22 cellular contexts compared by ENCODE assay signal in the genomic region with DNA sequence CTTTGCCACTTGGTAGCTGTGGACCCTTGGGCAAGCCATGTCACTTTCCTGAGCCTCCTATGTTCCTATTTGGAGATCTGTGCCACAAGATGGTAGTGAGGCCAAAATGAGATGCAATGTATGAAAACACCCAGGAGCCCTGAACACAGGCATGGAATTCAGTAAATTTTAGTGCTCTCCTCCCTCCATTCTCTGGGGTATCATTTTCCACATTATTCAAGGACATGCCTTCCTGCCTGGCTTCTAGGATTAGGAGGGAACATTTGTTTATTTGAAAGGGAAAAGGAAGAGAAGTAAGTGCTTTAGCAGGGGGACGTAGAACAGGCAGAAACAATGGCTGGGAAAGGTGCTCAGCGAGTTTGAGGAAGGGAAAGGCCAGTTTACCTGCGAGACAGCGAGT.
"Had no signal": no experiment of that assay in that cellular context is flagged by ENCODE, and none has a peak within 500 bp of the region (broad histone marks: within the 10 kb centered on the region; RNA-seq: fewer than 3 reads in every experiment).

No MANE protein-coding gene starts in this region.

- H3K4me3 ChIP-seq: cardiac muscle cell, left lung, lung, ovary, prostate gland, transverse colon, vagina had no signal

- H3K4me1 Mint-ChIP-seq: activated naive CD8-positive, alpha-beta T cell treated with anti-CD3 and anti-CD28 coated beads, Interleukin-2, amount 50 U/mL, for 24 hours; T-cell had no signal

- H3K4me3 Mint-ChIP-seq: activated naive CD4-positive, alpha-beta T cell treated with anti-CD3 and anti-CD28 coated beads, Interleukin-2, amount 10 ng/mL, durations not matched to agents 7 days and 5 days; activated naive CD8-positive, alpha-beta T cell treated with anti-CD3 and anti-CD28 coated beads, Interleukin-2, amount 50 U/mL, for 24 hours; activated T-cell treated with anti-CD3 and anti-CD28 coated beads, Interleukin-2, amount 50 U/mL, for 4 hours; naive thymus-derived CD4-positive, alpha-beta T cell; T-cell; T-helper 2 cell treated with Interferon-gamma antibody and Interleukin-4, amounts not matched to agents 5 μg/mL and 100 μg/mL, for 36 hours had no signal

- H3K27ac ChIP-seq: cardiac muscle cell, neutrophil, ovary, prostate gland, transverse colon had no signal

- ATAC-seq: activated naive CD8-positive, alpha-beta T cell treated with anti-CD3 and anti-CD28 coated beads, Interleukin-2, amount 50 U/mL, for 24 hours; activated T-cell treated with anti-CD3 and anti-CD28 coated beads, Interleukin-2, amount 50 U/mL, for 4 hours; left lung; naive thymus-derived CD4-positive, alpha-beta T cell; stimulated activated naive CD8-positive, alpha-beta T cell treated with anti-CD3 and anti-CD28 coated beads, Interleukin-15, Interleukin-2, amounts not matched to agents 100 U/mL and 50 U/mL, for 24 hours; T-cell had no signal

- DNase-seq: activated CD4-positive, alpha-beta T cell treated with anti-CD3 and anti-CD28 coated beads, Interleukin-2, amount 50 U/mL, for 4 hours; activated CD8-positive, alpha-beta memory T cell treated with anti-CD3 and anti-CD28 coated beads, Interleukin-2, amount 50 U/mL, for 48 hours; activated effector memory CD4-positive, alpha-beta T cell treated with Interleukin-2 at 50 U/mL for 16 hours; activated naive CD4-positive, alpha-beta T cell treated with anti-CD3 and anti-CD28 coated beads, Interleukin-2, amount 10 ng/mL, durations not matched to agents 7 days and 5 days; activated naive CD8-positive, alpha-beta T cell treated with anti-CD3 and anti-CD28 coated beads, Interleukin-2, amount 50 U/mL, for 24 hours; activated T-cell treated with anti-CD3 and anti-CD28 coated beads, Interleukin-2, amount 50 U/mL, for 4 hours; erythroblast; foreskin fibroblast; kidney; left lung; naive thymus-derived CD4-positive, alpha-beta T cell; ovary; stimulated activated CD4-positive, alpha-beta T cell treated with anti-CD3 and anti-CD28 coated beads, Interleukin-4, amount 100 ng/mL, for 24 hours; stimulated activated naive CD8-positive, alpha-beta T cell treated with anti-CD3 and anti-CD28 coated beads, Interleukin-15, Interleukin-2, amounts not matched to agents 100 U/mL and 50 U/mL, for 24 hours; T-cell; transverse colon had no signal

- H3K27me3 ChIP-seq: cardiac muscle cell, left lung, neutrophil, ovary, transverse colon, vagina had no signal

- H3K36me3 ChIP-seq: cardiac muscle cell, ovary, prostate gland had no signal

- H3K27me3 Mint-ChIP-seq: activated naive CD4-positive, alpha-beta T cell treated with anti-CD3 and anti-CD28 coated beads, Interleukin-2, amount 10 ng/mL, durations not matched to agents 7 days and 5 days; activated naive CD8-positive, alpha-beta T cell treated with anti-CD3 and anti-CD28 coated beads, Interleukin-2, amount 50 U/mL, for 24 hours; naive thymus-derived CD4-positive, alpha-beta T cell; T-cell had no signal

- H3K27ac Mint-ChIP-seq: activated naive CD4-positive, alpha-beta T cell treated with anti-CD3 and anti-CD28 coated beads, Interleukin-2, amount 10 ng/mL, durations not matched to agents 7 days and 5 days; activated naive CD8-positive, alpha-beta T cell treated with anti-CD3 and anti-CD28 coated beads, Interleukin-2, amount 50 U/mL, for 24 hours; T-cell; T-helper 2 cell treated with Interferon-gamma antibody and Interleukin-4, amounts not matched to agents 5 μg/mL and 100 μg/mL, for 36 hours had no signal

- H3K9me3 ChIP-seq: left lung, neutrophil, ovary, prostate gland, transverse colon, vagina had no signal

- H3K9me3 Mint-ChIP-seq: activated naive CD4-positive, alpha-beta T cell treated with anti-CD3 and anti-CD28 coated beads, Interleukin-2, amount 10 ng/mL, durations not matched to agents 7 days and 5 days; activated naive CD8-positive, alpha-beta T cell treated with anti-CD3 and anti-CD28 coated beads, Interleukin-2, amount 50 U/mL, for 24 hours; activated T-cell treated with anti-CD3 and anti-CD28 coated beads, Interleukin-2, amount 50 U/mL, for 4 hours; naive thymus-derived CD4-positive, alpha-beta T cell; T-cell; T-helper 2 cell treated with Interferon-gamma antibody and Interleukin-4, amounts not matched to agents 5 μg/mL and 100 μg/mL, for 36 hours had no signal
